ENCODE assay signal across 1 cellular context in genomic region chr19:17539288-17540117, GRCh38.
TF ChIP-seq lines count a peak whose summit lies in the region.

No MANE protein-coding gene starts in this region.

TF ChIP-seq in HEK293, 187 proteins besides CTCF, POLR2A, EP300 and RAD21 (continued from another document and continues in another):
- TF ChIP-seq ZNF148 (tag by site-specific recombination; IDR thresholded peaks at IDR 0.05; ENCODE audit: borderline replicate concordance) (no peak), ZNF10 (tag by site-specific recombination; IDR thresholded peaks at IDR 0.05) (0 out of 2 replicates have a peak, but pooled peaks have one; percentile 25), KLF8 (tag by site-specific recombination; IDR thresholded peaks at IDR 0.05) (peak; percentile 95), HOXC10 (CRISPR knock-in tag; IDR thresholded peaks at IDR 0.05) (no peak), ZNF555 (tag by site-specific recombination; conservative IDR thresholded peaks at IDR 0.05) (no peak), KLF1 (tag by site-specific recombination; IDR thresholded peaks at IDR 0.05) (peak; percentile 81), ZNF426 (tag by site-specific recombination; IDR thresholded peaks at IDR 0.05) (no peak), MYNN (tag by site-specific recombination; IDR thresholded peaks at IDR 0.05; ENCODE audit: borderline replicate concordance) (no peak), ZNF341 (tag by site-specific recombination; IDR thresholded peaks at IDR 0.05; ENCODE audit: low read depth) (no peak), ZNF114 (tag by site-specific recombination; IDR thresholded peaks at IDR 0.05) (no peak), MZF1 (tag by site-specific recombination; IDR thresholded peaks at IDR 0.05; ENCODE audit: borderline replicate concordance) (no peak), ZBTB44 (tag by site-specific recombination; IDR thresholded peaks at IDR 0.05) (no peak), FEZF1 (tag by site-specific recombination; IDR thresholded peaks at IDR 0.05) (no peak), HIC1 (tag by site-specific recombination; IDR thresholded peaks at IDR 0.05) (no peak), ZNF596 (tag by site-specific recombination; IDR thresholded peaks at IDR 0.05) (no peak), ZNF549 (tag by site-specific recombination; IDR thresholded peaks at IDR 0.05) (no peak), YY1 (tag by site-specific recombination; IDR thresholded peaks at IDR 0.05) (no peak), SCRT2 (tag by site-specific recombination; IDR thresholded peaks at IDR 0.05) (no peak), ZNF140 (tag by site-specific recombination; IDR thresholded peaks at IDR 0.05) (no peak), ZNF610 (tag by site-specific recombination; IDR thresholded peaks at IDR 0.05; ENCODE audit: borderline replicate concordance) (no peak), ZNF707 (tag by site-specific recombination; IDR thresholded peaks at IDR 0.05) (no peak), ZBTB7A (tag by site-specific recombination; IDR thresholded peaks at IDR 0.05; ENCODE audit: low read depth) (no peak), SETDB1 (IDR thresholded peaks at IDR 0.05; ENCODE audit: insufficient read length, low read length) (no peak), ZNF777 (tag by site-specific recombination; IDR thresholded peaks at IDR 0.05; ENCODE audit: borderline replicate concordance) (0 out of 2 replicates have a peak, but pooled peaks have one; percentile 24), ZEB2 (tag by site-specific recombination; IDR thresholded peaks at IDR 0.05) (peak; percentile 73; the same call in 1 of the 2 replicates), ZNF529 (tag by site-specific recombination; IDR thresholded peaks at IDR 0.05; ENCODE audit: insufficient replicate concordance) (no peak), ZSCAN5A (tag by site-specific recombination; IDR thresholded peaks at IDR 0.05) (no peak), MEIS1 (CRISPR knock-in tag; IDR thresholded peaks at IDR 0.05; ENCODE audit: borderline replicate concordance) (no peak), ZNF692 (tag by site-specific recombination; IDR thresholded peaks at IDR 0.05) (peak; percentile 27), ZNF658 (tag by site-specific recombination; IDR thresholded peaks at IDR 0.05) (no peak), ZNF423 (tag by site-specific recombination; IDR thresholded peaks at IDR 0.05) (no peak), ZNF394 (tag by site-specific recombination; IDR thresholded peaks at IDR 0.05; ENCODE audit: borderline replicate concordance) (peak; percentile 29; the same call in 1 of the 2 replicates), ZNF24 (tag by site-specific recombination; IDR thresholded peaks at IDR 0.05) (no peak), ZNF274 (IDR thresholded peaks at IDR 0.05; ENCODE audit: low read length) (no peak), ZNF274 (tag by site-specific recombination; IDR thresholded peaks at IDR 0.05; ENCODE audit: borderline replicate concordance) (no peak), ZNF404 (tag by site-specific recombination; IDR thresholded peaks at IDR 0.05) (no peak), ZNF791 (tag by site-specific recombination; IDR thresholded peaks at IDR 0.05) (no peak), ZNF585B (tag by site-specific recombination; IDR thresholded peaks at IDR 0.05) (no peak), PRDM2 (tag by site-specific recombination; IDR thresholded peaks at IDR 0.05; ENCODE audit: borderline replicate concordance) (no peak), ZBTB8A (tag by site-specific recombination; IDR thresholded peaks at IDR 0.05) (peak; percentile 98), ZNF202 (tag by site-specific recombination; IDR thresholded peaks at IDR 0.05; ENCODE audit: borderline replicate concordance) (no peak), ZNF266 (tag by site-specific recombination; IDR thresholded peaks at IDR 0.05; ENCODE audit: low read depth) (no peak), ZNF621 (tag by site-specific recombination; IDR thresholded peaks at IDR 0.05) (no peak), ZNF292 (tag by site-specific recombination; IDR thresholded peaks at IDR 0.05; ENCODE audit: borderline replicate concordance, low read depth) (no peak), BCL11A (tag by site-specific recombination; IDR thresholded peaks at IDR 0.05; ENCODE audit: low read depth) (no peak), ZNF121 (tag by site-specific recombination; IDR thresholded peaks at IDR 0.05) (no peak), ZNF837 (tag by site-specific recombination; IDR thresholded peaks at IDR 0.05) (no peak), ZNF311 (tag by site-specific recombination; IDR thresholded peaks at IDR 0.05; ENCODE audit: borderline replicate concordance) (no peak), SP7 (tag by site-specific recombination; IDR thresholded peaks at IDR 0.05) (peak; percentile 69)
